Comparison of ENCODE assay signal across 13 cellular contexts in genomic region chr1:192284927-192285326, GRCh38. TPM values are rescaled to one million over a fixed set of nuclear protein-coding genes. Genes with fewer than 3 reads are reported as not detected.
"Had no signal": no experiment of that assay in that cellular context is flagged by ENCODE, and none has a peak within 500 bp of the region (broad histone marks: within the 10 kb centered on the region; RNA-seq: fewer than 3 reads in every experiment).

No MANE protein-coding gene starts in this region.

- DNase-seq: activated CD4-positive, alpha-beta memory T cell treated with anti-CD3 and anti-CD28 coated beads for 36 hours; activated gamma-delta T cell; activated T-cell treated with anti-CD3 and anti-CD28 coated beads, Interleukin-2, amount 50 U/mL, for 48 hours; effector CD4-positive, alpha-beta T cell; heart left ventricle; natural killer cell; posterior cingulate gyrus; small intestine; thyroid gland had no signal

- H3K27ac ChIP-seq: ascending aorta, heart left ventricle, thyroid gland, vagina had no signal

- H3K4me3 ChIP-seq: ascending aorta, heart left ventricle, thyroid gland, vagina had no signal

- H3K36me3 ChIP-seq: ascending aorta, heart left ventricle, thyroid gland, vagina had no signal

- H3K4me1 ChIP-seq: ascending aorta, heart left ventricle, thyroid gland, vagina had no signal

- H3K9me3 ChIP-seq: vagina had no signal

- ATAC-seq: heart left ventricle, natural killer cell had no signal

- H3K27me3 ChIP-seq: ascending aorta, heart left ventricle, thyroid gland, vagina had no signal

RNA-seq across cellular contexts. Expression of gene RGS21, which starts 31.9 kb away (rescaled TPM):
- total RNA-seq: activated CD4-positive, alpha-beta memory T cell treated with anti-CD3 and anti-CD28 coated beads for 36 hours; ascending aorta; bronchial epithelial cell; heart left ventricle; mucosa of gallbladder; natural killer cell; thyroid gland; vagina had no signal
